ENCODE assay signal across 1 cellular context in the genomic region with DNA sequence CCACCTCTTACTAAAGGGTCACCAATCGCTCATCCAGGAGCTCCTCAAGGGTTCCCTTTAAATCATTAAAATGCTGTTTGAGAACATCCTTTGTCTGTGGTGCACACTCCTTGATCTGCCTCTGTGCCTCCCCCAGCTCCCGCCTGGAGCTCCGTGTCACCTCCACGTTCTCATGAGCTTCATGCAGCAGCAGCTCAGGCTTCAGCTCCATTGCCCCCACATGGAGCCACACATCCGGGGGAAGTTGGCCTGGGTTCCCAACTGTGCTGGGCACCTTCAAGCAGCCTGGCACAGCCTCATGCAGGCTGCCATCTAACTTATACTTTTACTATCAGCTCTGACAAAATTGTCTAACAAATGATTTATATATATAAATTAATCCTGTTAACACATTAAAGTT.
TF ChIP-seq lines count a peak whose summit lies in the region.

No MANE protein-coding gene starts in this region.

TF ChIP-seq in H1, 55 proteins besides CTCF, POLR2A, EP300 and RAD21:
- TF ChIP-seq RFX5 (IDR thresholded peaks at IDR 0.05; ENCODE audit: borderline replicate concordance, low read depth, low read length) (no peak), BRCA1 (IDR thresholded peaks at IDR 0.05; ENCODE audit: low read depth, low read length) (no peak), TAF7 (optimal IDR thresholded peaks at IDR 0.05; ENCODE audit: borderline replicate concordance, low read depth, low read length) (no peak), KDM1A (IDR thresholded peaks at IDR 0.05; ENCODE audit: borderline replicate concordance, low read length) (no peak), ASH2L (IDR thresholded peaks at IDR 0.05; ENCODE audit: low read length) (no peak)
- TF ChIP-seq, protein P1, sequence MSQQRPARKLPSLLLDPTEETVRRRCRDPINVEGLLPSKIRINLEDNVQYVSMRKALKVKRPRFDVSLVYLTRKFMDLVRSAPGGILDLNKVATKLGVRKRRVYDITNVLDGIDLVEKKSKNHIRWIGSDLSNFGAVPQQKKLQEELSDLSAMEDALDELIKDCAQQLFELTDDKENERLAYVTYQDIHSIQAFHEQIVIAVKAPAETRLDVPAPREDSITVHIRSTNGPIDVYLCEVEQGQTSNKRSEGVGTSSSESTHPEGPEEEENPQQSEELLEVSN (IDR thresholded peaks at IDR 0.05): no peak
- TF ChIP-seq, protein P2, sequence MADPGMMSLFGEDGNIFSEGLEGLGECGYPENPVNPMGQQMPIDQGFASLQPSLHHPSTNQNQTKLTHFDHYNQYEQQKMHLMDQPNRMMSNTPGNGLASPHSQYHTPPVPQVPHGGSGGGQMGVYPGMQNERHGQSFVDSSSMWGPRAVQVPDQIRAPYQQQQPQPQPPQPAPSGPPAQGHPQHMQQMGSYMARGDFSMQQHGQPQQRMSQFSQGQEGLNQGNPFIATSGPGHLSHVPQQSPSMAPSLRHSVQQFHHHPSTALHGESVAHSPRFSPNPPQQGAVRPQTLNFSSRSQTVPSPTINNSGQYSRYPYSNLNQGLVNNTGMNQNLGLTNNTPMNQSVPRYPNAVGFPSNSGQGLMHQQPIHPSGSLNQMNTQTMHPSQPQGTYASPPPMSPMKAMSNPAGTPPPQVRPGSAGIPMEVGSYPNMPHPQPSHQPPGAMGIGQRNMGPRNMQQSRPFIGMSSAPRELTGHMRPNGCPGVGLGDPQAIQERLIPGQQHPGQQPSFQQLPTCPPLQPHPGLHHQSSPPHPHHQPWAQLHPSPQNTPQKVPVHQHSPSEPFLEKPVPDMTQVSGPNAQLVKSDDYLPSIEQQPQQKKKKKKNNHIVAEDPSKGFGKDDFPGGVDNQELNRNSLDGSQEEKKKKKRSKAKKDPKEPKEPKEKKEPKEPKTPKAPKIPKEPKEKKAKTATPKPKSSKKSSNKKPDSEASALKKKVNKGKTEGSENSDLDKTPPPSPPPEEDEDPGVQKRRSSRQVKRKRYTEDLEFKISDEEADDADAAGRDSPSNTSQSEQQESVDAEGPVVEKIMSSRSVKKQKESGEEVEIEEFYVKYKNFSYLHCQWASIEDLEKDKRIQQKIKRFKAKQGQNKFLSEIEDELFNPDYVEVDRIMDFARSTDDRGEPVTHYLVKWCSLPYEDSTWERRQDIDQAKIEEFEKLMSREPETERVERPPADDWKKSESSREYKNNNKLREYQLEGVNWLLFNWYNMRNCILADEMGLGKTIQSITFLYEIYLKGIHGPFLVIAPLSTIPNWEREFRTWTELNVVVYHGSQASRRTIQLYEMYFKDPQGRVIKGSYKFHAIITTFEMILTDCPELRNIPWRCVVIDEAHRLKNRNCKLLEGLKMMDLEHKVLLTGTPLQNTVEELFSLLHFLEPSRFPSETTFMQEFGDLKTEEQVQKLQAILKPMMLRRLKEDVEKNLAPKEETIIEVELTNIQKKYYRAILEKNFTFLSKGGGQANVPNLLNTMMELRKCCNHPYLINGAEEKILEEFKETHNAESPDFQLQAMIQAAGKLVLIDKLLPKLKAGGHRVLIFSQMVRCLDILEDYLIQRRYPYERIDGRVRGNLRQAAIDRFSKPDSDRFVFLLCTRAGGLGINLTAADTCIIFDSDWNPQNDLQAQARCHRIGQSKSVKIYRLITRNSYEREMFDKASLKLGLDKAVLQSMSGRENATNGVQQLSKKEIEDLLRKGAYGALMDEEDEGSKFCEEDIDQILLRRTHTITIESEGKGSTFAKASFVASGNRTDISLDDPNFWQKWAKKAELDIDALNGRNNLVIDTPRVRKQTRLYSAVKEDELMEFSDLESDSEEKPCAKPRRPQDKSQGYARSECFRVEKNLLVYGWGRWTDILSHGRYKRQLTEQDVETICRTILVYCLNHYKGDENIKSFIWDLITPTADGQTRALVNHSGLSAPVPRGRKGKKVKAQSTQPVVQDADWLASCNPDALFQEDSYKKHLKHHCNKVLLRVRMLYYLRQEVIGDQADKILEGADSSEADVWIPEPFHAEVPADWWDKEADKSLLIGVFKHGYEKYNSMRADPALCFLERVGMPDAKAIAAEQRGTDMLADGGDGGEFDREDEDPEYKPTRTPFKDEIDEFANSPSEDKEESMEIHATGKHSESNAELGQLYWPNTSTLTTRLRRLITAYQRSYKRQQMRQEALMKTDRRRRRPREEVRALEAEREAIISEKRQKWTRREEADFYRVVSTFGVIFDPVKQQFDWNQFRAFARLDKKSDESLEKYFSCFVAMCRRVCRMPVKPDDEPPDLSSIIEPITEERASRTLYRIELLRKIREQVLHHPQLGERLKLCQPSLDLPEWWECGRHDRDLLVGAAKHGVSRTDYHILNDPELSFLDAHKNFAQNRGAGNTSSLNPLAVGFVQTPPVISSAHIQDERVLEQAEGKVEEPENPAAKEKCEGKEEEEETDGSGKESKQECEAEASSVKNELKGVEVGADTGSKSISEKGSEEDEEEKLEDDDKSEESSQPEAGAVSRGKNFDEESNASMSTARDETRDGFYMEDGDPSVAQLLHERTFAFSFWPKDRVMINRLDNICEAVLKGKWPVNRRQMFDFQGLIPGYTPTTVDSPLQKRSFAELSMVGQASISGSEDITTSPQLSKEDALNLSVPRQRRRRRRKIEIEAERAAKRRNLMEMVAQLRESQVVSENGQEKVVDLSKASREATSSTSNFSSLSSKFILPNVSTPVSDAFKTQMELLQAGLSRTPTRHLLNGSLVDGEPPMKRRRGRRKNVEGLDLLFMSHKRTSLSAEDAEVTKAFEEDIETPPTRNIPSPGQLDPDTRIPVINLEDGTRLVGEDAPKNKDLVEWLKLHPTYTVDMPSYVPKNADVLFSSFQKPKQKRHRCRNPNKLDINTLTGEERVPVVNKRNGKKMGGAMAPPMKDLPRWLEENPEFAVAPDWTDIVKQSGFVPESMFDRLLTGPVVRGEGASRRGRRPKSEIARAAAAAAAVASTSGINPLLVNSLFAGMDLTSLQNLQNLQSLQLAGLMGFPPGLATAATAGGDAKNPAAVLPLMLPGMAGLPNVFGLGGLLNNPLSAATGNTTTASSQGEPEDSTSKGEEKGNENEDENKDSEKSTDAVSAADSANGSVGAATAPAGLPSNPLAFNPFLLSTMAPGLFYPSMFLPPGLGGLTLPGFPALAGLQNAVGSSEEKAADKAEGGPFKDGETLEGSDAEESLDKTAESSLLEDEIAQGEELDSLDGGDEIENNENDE (IDR thresholded peaks at IDR 0.05; ENCODE audit: insufficient replicate concordance, low read length): no peak
